ENCODE assay signal across 1 cellular context in the genomic region with DNA sequence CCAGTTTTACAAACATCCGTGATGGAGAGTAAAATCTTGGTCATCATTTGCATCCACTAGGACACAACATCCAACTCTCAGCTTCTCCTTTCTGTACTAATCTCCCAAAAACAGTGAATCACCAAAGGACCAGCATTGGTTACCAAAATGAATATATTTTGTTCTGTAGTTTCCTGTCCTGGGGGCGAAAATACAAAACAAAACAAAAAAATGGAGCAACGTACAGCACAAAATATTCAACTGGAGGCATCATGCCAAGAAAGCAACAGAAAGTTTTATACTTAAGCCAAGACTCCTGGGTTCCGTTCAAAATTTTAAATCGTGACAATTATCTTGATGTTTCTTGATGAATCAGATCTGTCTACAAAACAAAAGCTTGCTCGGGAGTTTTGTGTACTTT.
TF ChIP-seq lines count a peak whose summit lies in the region.

No MANE protein-coding gene starts in this region.

TF ChIP-seq in K562, 482 proteins besides CTCF, POLR2A, EP300 and RAD21 (continued from another document):
- TF ChIP-seq, protein P1, sequence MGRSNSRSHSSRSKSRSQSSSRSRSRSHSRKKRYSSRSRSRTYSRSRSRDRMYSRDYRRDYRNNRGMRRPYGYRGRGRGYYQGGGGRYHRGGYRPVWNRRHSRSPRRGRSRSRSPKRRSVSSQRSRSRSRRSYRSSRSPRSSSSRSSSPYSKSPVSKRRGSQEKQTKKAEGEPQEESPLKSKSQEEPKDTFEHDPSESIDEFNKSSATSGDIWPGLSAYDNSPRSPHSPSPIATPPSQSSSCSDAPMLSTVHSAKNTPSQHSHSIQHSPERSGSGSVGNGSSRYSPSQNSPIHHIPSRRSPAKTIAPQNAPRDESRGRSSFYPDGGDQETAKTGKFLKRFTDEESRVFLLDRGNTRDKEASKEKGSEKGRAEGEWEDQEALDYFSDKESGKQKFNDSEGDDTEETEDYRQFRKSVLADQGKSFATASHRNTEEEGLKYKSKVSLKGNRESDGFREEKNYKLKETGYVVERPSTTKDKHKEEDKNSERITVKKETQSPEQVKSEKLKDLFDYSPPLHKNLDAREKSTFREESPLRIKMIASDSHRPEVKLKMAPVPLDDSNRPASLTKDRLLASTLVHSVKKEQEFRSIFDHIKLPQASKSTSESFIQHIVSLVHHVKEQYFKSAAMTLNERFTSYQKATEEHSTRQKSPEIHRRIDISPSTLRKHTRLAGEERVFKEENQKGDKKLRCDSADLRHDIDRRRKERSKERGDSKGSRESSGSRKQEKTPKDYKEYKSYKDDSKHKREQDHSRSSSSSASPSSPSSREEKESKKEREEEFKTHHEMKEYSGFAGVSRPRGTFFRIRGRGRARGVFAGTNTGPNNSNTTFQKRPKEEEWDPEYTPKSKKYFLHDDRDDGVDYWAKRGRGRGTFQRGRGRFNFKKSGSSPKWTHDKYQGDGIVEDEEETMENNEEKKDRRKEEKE (IDR thresholded peaks at IDR 0.05; ENCODE audit: borderline replicate concordance in 1 of 2, control insufficient read depth in 1 of 2, low read depth in 2 of 2, low read length in 1 of 2): no peak
- TF ChIP-seq SMARCA4 (IDR thresholded peaks at IDR 0.05) (no peak), RBM39 (optimal IDR thresholded peaks at IDR 0.05; ENCODE audit: low read depth, low read length) (no peak), ZBTB8A (IDR thresholded peaks at IDR 0.05; ENCODE audit: partially characterized antibody) (no peak), TAL1 (IDR thresholded peaks at IDR 0.05) (no peak)
- TF ChIP-seq, protein P2, sequence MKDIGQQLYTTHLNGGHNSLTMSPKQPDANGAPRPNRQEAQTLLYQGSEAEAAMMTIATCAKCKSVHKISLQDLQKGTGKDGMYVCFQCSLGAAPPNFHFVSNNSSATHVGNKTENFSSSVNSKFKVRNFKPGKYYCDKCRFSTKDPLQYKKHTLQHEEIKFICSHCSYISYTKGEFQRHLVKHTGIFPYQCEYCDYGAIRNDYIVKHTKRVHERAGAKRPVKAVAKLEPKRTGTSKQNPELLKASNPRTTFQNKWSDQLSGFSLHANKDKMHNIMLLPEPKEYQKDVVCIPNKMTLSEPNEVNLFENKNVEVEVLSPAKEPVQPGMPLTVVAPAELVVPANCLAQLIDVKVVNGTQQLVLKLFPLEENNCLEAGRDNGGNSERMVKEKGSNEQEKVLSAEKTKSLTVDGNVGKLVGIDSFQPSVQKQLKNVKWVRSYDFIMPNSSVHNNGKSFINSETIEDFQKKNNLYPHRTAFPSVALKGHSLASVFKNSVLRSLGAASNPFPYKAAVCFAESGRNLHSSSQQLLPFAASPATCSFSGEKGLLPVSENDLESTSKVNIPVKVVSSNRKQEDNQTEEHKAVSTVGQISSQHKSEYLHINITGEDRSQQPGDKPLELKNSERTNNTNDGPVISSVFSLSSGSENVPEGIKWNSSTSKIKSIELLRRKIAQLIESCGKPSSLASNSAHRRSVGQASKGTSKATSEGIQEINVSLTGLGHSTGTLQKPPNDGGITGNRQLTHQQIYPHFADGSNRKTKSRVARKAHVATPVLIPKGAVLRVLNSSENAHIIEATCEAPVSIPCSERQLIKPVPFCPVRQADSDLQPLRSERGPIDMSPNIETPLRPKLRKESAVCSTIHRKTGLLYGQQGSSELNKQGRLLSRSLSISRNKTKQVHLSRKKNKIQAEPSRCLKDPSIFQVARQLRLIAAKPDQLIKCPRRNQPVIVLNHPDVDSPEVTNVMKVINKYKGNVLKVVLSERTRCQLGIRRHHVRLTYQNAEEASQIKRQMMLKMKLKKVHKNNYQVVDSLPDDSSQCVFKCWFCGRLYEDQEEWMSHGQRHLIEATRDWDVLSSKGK (CRISPR knock-in tag; IDR thresholded peaks at IDR 0.05): no peak
